In genomic region chr19:49749771-49750170, GRCh38 we compare ENCODE assay signal across 26 cellular contexts. TPM values are rescaled to one million over a fixed set of nuclear protein-coding genes. Genes with fewer than 3 reads are reported as not detected.
"Had no signal": no experiment of that assay in that cellular context is flagged by ENCODE, and none has a peak within 500 bp of the region (broad histone marks: within the 10 kb centered on the region; RNA-seq: fewer than 3 reads in every experiment).

No MANE protein-coding gene starts in this region.

- H3K36me3 ChIP-seq: adrenal gland, right lobe of liver, uterus had no signal

- H3K4me1 ChIP-seq: adrenal gland, right lobe of liver, uterus had no signal

- H3K4me3 Mint-ChIP-seq: activated CD4-positive, alpha-beta T cell treated with anti-CD3 and anti-CD28 coated beads, Interleukin-2, amount 10 ng/mL, durations not matched to agents 7 days and 5 days; activated CD8-positive, alpha-beta T cell treated with anti-CD3 and anti-CD28 coated beads, Interleukin-2, amount 10 ng/mL, durations not matched to agents 7 days and 5 days; activated naive CD8-positive, alpha-beta T cell; memory B cell; stimulated activated naive B cell treated with anti-CD40 and anti-IgM and Interleukin-4, amounts not matched to agents 10 μg/mL and 1 μg/mL and 100 μg/mL, for 72 hours had no signal

- H3K27me3 ChIP-seq: adrenal gland, right lobe of liver, testis, uterus had no signal

- H3K9me3 Mint-ChIP-seq: activated T-helper 2 cell treated with anti-CD3 and anti-CD28 coated beads, Interferon-gamma antibody, Interleukin-2, Interleukin-4, amounts not matched to agents 10 μg/mL and 5 μg/mL and 100 μg/mL, durations not matched to agents 14 hours and 24 hours and 36 hours; memory B cell had no signal

- H3K27ac Mint-ChIP-seq: activated CD4-positive, alpha-beta T cell treated with anti-CD3 and anti-CD28 coated beads, Interleukin-2, amount 10 ng/mL, durations not matched to agents 7 days and 5 days; activated CD8-positive, alpha-beta T cell treated with anti-CD3 and anti-CD28 coated beads, Interleukin-2, amount 10 ng/mL, durations not matched to agents 7 days and 5 days; activated naive CD8-positive, alpha-beta T cell; activated T-helper 2 cell treated with anti-CD3 and anti-CD28 coated beads, Interferon-gamma antibody, Interleukin-2, Interleukin-4, amounts not matched to agents 10 μg/mL and 5 μg/mL and 100 μg/mL, durations not matched to agents 14 hours and 24 hours and 36 hours; stimulated activated naive B cell treated with anti-CD40 and anti-IgM and Interleukin-4, amounts not matched to agents 10 μg/mL and 1 μg/mL and 100 μg/mL, for 72 hours had no signal

- H3K4me1 Mint-ChIP-seq: activated CD4-positive, alpha-beta T cell treated with anti-CD3 and anti-CD28 coated beads, Interleukin-2, amount 10 ng/mL, durations not matched to agents 7 days and 5 days had no signal

- DNase-seq: activated CD4-positive, alpha-beta T cell treated with anti-CD3 and anti-CD28 coated beads, Interleukin-2, amount 10 ng/mL, durations not matched to agents 7 days and 5 days; activated CD8-positive, alpha-beta T cell treated with anti-CD3 and anti-CD28 coated beads, Interleukin-2, amount 10 ng/mL, durations not matched to agents 7 days and 5 days; activated naive CD4-positive, alpha-beta T cell; activated T-cell treated with anti-CD3 and anti-CD28 coated beads, Interleukin-2, amount 50 U/mL, for 1 hour; adrenal gland; foreskin melanocyte; glutamatergic neuron; hippocampal formation; islet precursor cell; left cardiac atrium; nucleus accumbens; right lobe of liver; small intestine; stimulated activated CD8-positive, alpha-beta memory T cell treated with anti-CD3 and anti-CD28 coated beads, Interleukin-4, amount 100 ng/mL, for 48 hours; stimulated activated naive B cell treated with anti-CD40 and anti-IgM and Interleukin-4, amounts not matched to agents 10 μg/mL and 1 μg/mL and 100 μg/mL, for 72 hours; T-helper 2 cell; uterus had no signal

- H3K4me3 ChIP-seq: adrenal gland, right lobe of liver, testis, uterus had no signal

- H3K27me3 Mint-ChIP-seq: activated CD4-positive, alpha-beta T cell treated with anti-CD3 and anti-CD28 coated beads, Interleukin-2, amount 10 ng/mL, durations not matched to agents 7 days and 5 days; activated naive CD8-positive, alpha-beta T cell had no signal

- H3K27ac ChIP-seq: adrenal gland, epithelial cell of prostate, right lobe of liver, VCaP had no signal

- H3K36me3 Mint-ChIP-seq: activated naive CD8-positive, alpha-beta T cell had no signal

- H3K9me3 ChIP-seq: adrenal gland, right lobe of liver, testis, uterus had no signal

RNA-seq across cellular contexts. Expression of gene TSKS, which starts 13.3 kb away (rescaled TPM):
- total RNA-seq: cerebellum, myocyte, right lobe of liver had no signal
- polyA plus RNA-seq: neural cell had no signal
